8 cellular contexts compared by ENCODE assay signal in the genomic region with DNA sequence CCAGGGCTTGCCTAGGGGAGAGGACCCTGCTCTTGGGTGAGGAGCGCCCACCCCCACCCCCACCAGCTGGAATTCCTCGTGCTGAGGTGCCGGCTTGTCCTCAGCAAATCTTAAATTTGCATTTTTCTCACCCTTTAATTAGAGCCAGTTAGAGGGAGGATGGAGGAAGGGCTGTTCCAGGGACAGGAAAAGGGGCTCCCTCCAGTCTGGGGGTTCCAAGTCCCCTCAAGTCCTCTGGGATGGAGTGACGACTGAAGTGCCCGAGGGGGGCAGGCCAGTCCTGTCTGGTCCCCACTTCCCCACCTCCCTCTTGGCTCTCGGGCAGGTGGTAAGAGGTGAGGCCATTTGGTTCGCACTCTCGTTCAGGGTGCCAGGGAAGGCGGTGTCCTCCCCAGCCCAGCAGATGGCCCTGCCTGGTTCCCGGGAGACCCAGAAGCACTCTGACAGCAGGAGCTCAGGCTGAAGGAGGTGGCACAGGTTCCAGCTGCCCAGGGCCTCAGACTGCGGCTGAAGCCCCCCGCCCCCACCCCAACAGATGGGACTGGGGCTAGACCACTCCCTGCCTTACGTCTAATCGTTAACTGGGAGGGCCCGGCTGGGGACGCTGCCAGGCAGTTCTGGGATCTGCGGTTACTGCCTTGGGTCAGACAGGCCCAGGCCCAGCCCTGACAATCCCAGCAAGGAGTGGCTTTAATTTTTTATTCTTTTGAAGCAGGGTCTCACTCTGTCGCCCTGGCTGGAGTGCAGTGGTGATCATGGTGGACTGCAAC. TPM values are rescaled to one million over a fixed set of nuclear protein-coding genes. Genes with fewer than 3 reads are reported as not detected.
DNase-seq lines count a peak whose midpoint lies in the region; ATAC-seq, FAIRE-seq and TF ChIP-seq lines count a peak whose summit lies in the region.

No MANE protein-coding gene starts in this region.

- FAIRE-seq in GM12878 (lab: Jason Lieb, UNC), result no peak

- H3K27me3 ChIP-seq in GM12878 (replicated peaks in 1 of 2; ENCODE audit: control insufficient read depth in 2 of 2, insufficient read depth in 2 of 2, low read length in 1 of 2) (no peaks in the 10 kb centered on the region), ovary (no peaks in the 10 kb centered on the region)

- TF ChIP-seq EP300 in GM12878 (IDR thresholded peaks at IDR 0.05; ENCODE audit: borderline replicate concordance in 1 of 2, control insufficient read depth in 1 of 2, low read depth in 2 of 2, low read length in 2 of 2), result no peak
- TF ChIP-seq EP300 in ovary (IDR thresholded peaks at IDR 0.05), result no peak

- H3K4me2 ChIP-seq in GM12878 (ENCODE audit: control insufficient read depth, insufficient read depth), result peak overlapping the region; percentile 75; the same call in 1 of the 2 replicates

- 8% methylated on average over 18 of the region's 18 CpGs for WGBS in GM12878 (ENCODE audit: insufficient coverage, insufficient replicate concordance, low lambda C conversion rate, missing lambda C conversion rate)
- 39 to 50% (median 42%) methylated on average over 14 to 18 of the region's 18 CpGs for WGBS in ovary, 3 donors

- TF ChIP-seq POLR2A in GM12878 (IDR thresholded peaks at IDR 0.05; ENCODE audit: low read depth, low read length), result 0 out of 2 replicates have a peak, but pooled peaks have one; percentile 29
- no peak for TF ChIP-seq POLR2A in ovary (IDR thresholded peaks at IDR 0.05)

- in situ Hi-C loops in GM12878 (cut with MboI), result no loop called here

- H3K79me2 ChIP-seq in GM12878 (ENCODE audit: control insufficient read depth, insufficient read depth, low read length), result peaks cover 30% of the 10 kb centered on the region

- H3K36me3 ChIP-seq in GM12878 (ENCODE audit: control insufficient read depth in 2 of 2, insufficient read depth in 2 of 2, low read length in 1 of 2), result peaks cover 0 to 20% of the 10 kb centered on the region in 2 experiments; a peak in 2 of 4 replicates
- H3K36me3 ChIP-seq in ovary, result no peaks in the 10 kb centered on the region

- no TSS peak for BruUV-seq in GM12878 (replicated peaks; lab: Mats Ljungman, UMichigan)

- POLR2A ChIA-PET in GM12878 (lab: Charles Lee), result no interaction called here

- intact Hi-C loops in GM12878 (cut with micrococcal nuclease; ENCODE audit: unreplicated experiment), result loop anchor here (5.0 kb wide), 1 partner anchor 143 kb away; the partner anchor contains the start of gene ZNF598
- intact Hi-C loops in ovary (cut with DNase I), result loop anchor here in 2 of 4 donors (5.0 to 10.0 kb wide), 2 partner anchors 104 to 123 kb away; partner anchors contain the start of genes ECI1 (in 1 of the 2) and NHERF2 (in 1 of the 2)

- SMC1A ChIA-PET in GM12878 (lab: Charles Lee; ENCODE audit: uncharacterized antibody, unreplicated experiment), result interaction anchor here (1.0 to 1.4 kb wide), 2 partner anchors 10 to 134 kb away, joined by 3 to 5 read pairs; no protein-coding TSS in a partner anchor

- TF ChIP-seq RAD21 in GM12878 (IDR thresholded peaks at IDR 0.05; ENCODE audit: insufficient read depth, low read depth, low read length), result no peak

- H2AFZ ChIP-seq in GM12878 (ENCODE audit: control insufficient read depth, low read depth, low read length), result no peak overlapping the region

- H3K4me1 ChIP-seq in GM12878 (ENCODE audit: control insufficient read depth, insufficient read depth, low read length), result peaks cover 37% of the 10 kb centered on the region
- H3K4me1 ChIP-seq in ovary (ENCODE audit: insufficient read depth), result peaks cover 23% of the 10 kb centered on the region

- peak overlapping the region; percentile 98; the same call in 1 of the 2 replicates for H3K4me3 ChIP-seq in GM12878
- H3K4me3 ChIP-seq in ovary, result no peak overlapping the region

- CTCF ChIA-PET in GM12878 (lab: Yijun Ruan, JAX), result interaction anchor here (0.6 to 2.0 kb wide), 9 partner anchors 10 to 270 kb away, joined by 3 to 18 read pairs (median 3); partner anchors contain the start of gene PKD1

- TF ChIP-seq CTCF in GM12878 (IDR thresholded peaks at IDR 0.05 in 2 of 3, conservative IDR thresholded peaks at IDR 0.05 in 1 of 3; ENCODE audit: control insufficient read depth in 2 of 3, extremely low read depth in 1 of 3, insufficient read depth in 1 of 3, low read depth in 3 of 3, low read length in 3 of 3), result no peak
- no peak for TF ChIP-seq CTCF in ovary (IDR thresholded peaks at IDR 0.05)

- no peak overlapping the region for H3K27ac ChIP-seq in GM12878 (ENCODE audit: control insufficient read depth, insufficient read depth)
- no peak overlapping the region for H3K27ac ChIP-seq in ovary

- H3K9ac ChIP-seq in GM12878 (ENCODE audit: control insufficient read depth, insufficient read depth, low read length), result no peak overlapping the region; the same call in 1 of the 2 replicates

- RAD21 ChIA-PET in GM12878 (lab: Charles Lee; ENCODE audit: unreplicated experiment), result interaction anchor here (1.2 to 1.9 kb wide), 2 partner anchors 10 to 29 kb away, joined by 3 to 10 read pairs; no protein-coding TSS in a partner anchor

- peaks cover 9% of the 10 kb centered on the region; the same call in 1 of the 2 replicates for H4K20me1 ChIP-seq in GM12878 (ENCODE audit: control insufficient read depth, insufficient read depth)

- H3K9me3 ChIP-seq in GM12878 (replicated peaks; ENCODE audit: control insufficient read depth, insufficient read depth, low read length) (no peaks in the 10 kb centered on the region), ovary (no peaks in the 10 kb centered on the region)

- DNase-seq in NCI-H2107 treated with DMSO at 0.1 percent for 48 hours (lab: John Stamatoyannopoulos, UW; ENCODE audit: unreplicated experiment), result peak; percentile 59
- no peak for DNase-seq in NCI-H2107 (lab: John Stamatoyannopoulos, UW)
- peak; percentile 43 for DNase-seq in NCI-H146 treated with DMSO at 0.1 percent for 48 hours (lab: John Stamatoyannopoulos, UW; ENCODE audit: unreplicated experiment)
- DNase-seq in GM12878 (ENCODE audit: low read depth, low spot score), result no peak
- peak; percentile 61 for DNase-seq in retina
- DNase-seq in GDM1 (lab: John Stamatoyannopoulos, UW), result no peak
- DNase-seq in NCI-H187 treated with DMSO at 0.1 percent for 48 hours (lab: John Stamatoyannopoulos, UW), result no peak
- DNase-seq in ovary, result no peak

- no peak for ATAC-seq in GM12878

RNA-seq across cellular contexts. Expression of gene RAB26, which starts 2.2 kb away (rescaled TPM):
- total RNA-seq in GM12878 (2013; cell fraction: nucleolus; rRNA removed), result not detected in 2 replicates
- total RNA-seq in GM12878 (2014; rRNA removed) (0.11 and 0.51 TPM in 2 replicates), GM12878 (2014; rRNA removed; fragmentation: Illumina TruSeq; extraction: Trizol) (not detected in 2 replicates), GM12878 (2021) (0.33 and 0.53 TPM in 2 replicates), ovary (under 1 TPM in 2 of 7 donors, not detected in 5; 0.12 to 0.80 TPM)
- 1.4 TPM for polyA plus RNA-seq in GM12878 (2011; ENCODE audit: low read depth)
- polyA plus RNA-seq in GM12878 (2011; rRNA removed) (0.89 and 1.9 TPM in 2 replicates), GM12878 (2014; fragmentation: Illumina TruSeq; extraction: Trizol) (0.21 TPM in 1 of 2 replicates, not detected in the other), GM12878 (2014; fragmentation: Nextera tagmentation; extraction: Ambion mirVana) (under 1 TPM; 0.13 to 0.27 TPM), GM12878 (2014; rRNA removed) (0.13 and 0.43 TPM in 2 replicates), GM12878 (2016; fragmentation: Nextera tagmentation; extraction: Ambion mirVana) (1 to 10 TPM; 3.7 to 4.5 TPM), ovary (under 1 TPM; 0.19 to 0.50 TPM)
- 1.6 and 2.5 TPM in 2 replicates for polyA plus RNA-seq in GM12878 (2011; cell fraction: cytosol; rRNA removed)
- polyA plus RNA-seq in GM12878 (2011; cell fraction: nucleus; rRNA removed), result 8.3 and 9.1 TPM in 2 replicates
- polyA plus RNA-seq in GM12878 (2012), result 2.8 and 2.9 TPM in 2 replicates
- polyA minus RNA-seq in GM12878 (2011; rRNA and poly(A)+ RNA removed), result 2.3 and 3.5 TPM in 2 replicates
- not detected in 2 replicates for polyA minus RNA-seq in GM12878 (2011; cell fraction: cytosol; rRNA and poly(A)+ RNA removed)
- polyA minus RNA-seq in GM12878 (2011; cell fraction: nucleus; rRNA and poly(A)+ RNA removed), result 0.57 and 1.1 TPM in 2 replicates

RNA-seq across cellular contexts. Expression of gene TRAF7, which starts 5.0 kb away (rescaled TPM):
- 33.4 and 41.2 TPM in 2 replicates for total RNA-seq in GM12878 (2013; cell fraction: nucleolus; rRNA removed)
- 36.9 and 44.6 TPM in 2 replicates for total RNA-seq in GM12878 (2014; rRNA removed)
- 23.2 and 26.3 TPM in 2 replicates for total RNA-seq in GM12878 (2014; rRNA removed; fragmentation: Illumina TruSeq; extraction: Trizol)
- 82.6 and 87.0 TPM in 2 replicates for total RNA-seq in GM12878 (2021)
- polyA plus RNA-seq in GM12878 (2011; ENCODE audit: low read depth), result 11.8 TPM
- polyA plus RNA-seq in GM12878 (2011; rRNA removed), result 23.5 and 46.7 TPM in 2 replicates
- 48.3 and 60.3 TPM in 2 replicates for polyA plus RNA-seq in GM12878 (2011; cell fraction: cytosol; rRNA removed)
- polyA plus RNA-seq in GM12878 (2011; cell fraction: nucleus; rRNA removed), result 88.1 and 100 TPM in 2 replicates
- 45.3 and 53.5 TPM in 2 replicates for polyA plus RNA-seq in GM12878 (2012)
- 16.8 and 19.4 TPM in 2 replicates for polyA plus RNA-seq in GM12878 (2014; fragmentation: Illumina TruSeq; extraction: Trizol)
- 1 to 10 TPM in 1 of 2 experiments, under 1 TPM in 1; 0.61 to 2.1 TPM for polyA plus RNA-seq in GM12878 (2014; fragmentation: Nextera tagmentation; extraction: Ambion mirVana)
- polyA plus RNA-seq in GM12878 (2014; rRNA removed), result 44.4 and 50.3 TPM in 2 replicates
- 10 to 100 TPM; 29.8 to 30.2 TPM for polyA plus RNA-seq in GM12878 (2016; fragmentation: Nextera tagmentation; extraction: Ambion mirVana)
- 41.1 and 76.7 TPM in 2 replicates for polyA minus RNA-seq in GM12878 (2011; rRNA and poly(A)+ RNA removed)
- 32.6 and 44.1 TPM in 2 replicates for polyA minus RNA-seq in GM12878 (2011; cell fraction: cytosol; rRNA and poly(A)+ RNA removed)
- polyA minus RNA-seq in GM12878 (2011; cell fraction: nucleus; rRNA and poly(A)+ RNA removed), result 15.0 and 24.1 TPM in 2 replicates
- total RNA-seq in ovary, result 10 to 100 TPM; 20.5 to 68.0 (median 48.0) TPM
- polyA plus RNA-seq in ovary, result 10 to 100 TPM; 13.3 to 26.3 TPM

RNA-seq across cellular contexts. Expression of gene PKD1, which starts 14.9 kb away (rescaled TPM):
- 160 and 186 TPM in 2 replicates for total RNA-seq in GM12878 (2013; cell fraction: nucleolus; rRNA removed)
- total RNA-seq in GM12878 (2014; rRNA removed), result 19.6 and 22.9 TPM in 2 replicates
- total RNA-seq in GM12878 (2014; rRNA removed; fragmentation: Illumina TruSeq; extraction: Trizol), result 6.9 and 7.5 TPM in 2 replicates
- total RNA-seq in GM12878 (2021), result 44.9 and 62.0 TPM in 2 replicates
- polyA plus RNA-seq in GM12878 (2011; ENCODE audit: low read depth), result 13.4 TPM
- polyA plus RNA-seq in GM12878 (2011; rRNA removed), result 3.7 and 9.0 TPM in 2 replicates
- 16.3 and 29.0 TPM in 2 replicates for polyA plus RNA-seq in GM12878 (2011; cell fraction: cytosol; rRNA removed)
- 295 and 314 TPM in 2 replicates for polyA plus RNA-seq in GM12878 (2011; cell fraction: nucleus; rRNA removed)
- polyA plus RNA-seq in GM12878 (2012), result 34.8 and 47.6 TPM in 2 replicates
- polyA plus RNA-seq in GM12878 (2014; fragmentation: Illumina TruSeq; extraction: Trizol), result 0.36 and 3.9 TPM in 2 replicates
- under 1 TPM; 0.11 to 0.35 TPM for polyA plus RNA-seq in GM12878 (2014; fragmentation: Nextera tagmentation; extraction: Ambion mirVana)
- polyA plus RNA-seq in GM12878 (2014; rRNA removed), result 48.2 and 49.7 TPM in 2 replicates
- polyA plus RNA-seq in GM12878 (2016; fragmentation: Nextera tagmentation; extraction: Ambion mirVana), result 1 to 10 TPM; 2.9 to 5.2 TPM
- 11.8 and 40.3 TPM in 2 replicates for polyA minus RNA-seq in GM12878 (2011; rRNA and poly(A)+ RNA removed)
- polyA minus RNA-seq in GM12878 (2011; cell fraction: cytosol; rRNA and poly(A)+ RNA removed), result 17.5 and 22.7 TPM in 2 replicates
- 50.4 and 84.4 TPM in 2 replicates for polyA minus RNA-seq in GM12878 (2011; cell fraction: nucleus; rRNA and poly(A)+ RNA removed)
- 100 to 1,000 TPM in 6 of 7 donors, 10 to 100 TPM in 1; 78.8 to 203 (median 145) TPM for total RNA-seq in ovary
- 100 to 1,000 TPM in 1 of 2 donors, 1 to 10 TPM in 1; 8.7 to 113 TPM for polyA plus RNA-seq in ovary

RNA-seq across cellular contexts. Expression of gene CASKIN1, which starts 45.8 kb away (rescaled TPM):
- total RNA-seq in GM12878 (2013; cell fraction: nucleolus; rRNA removed), result 1.4 and 1.8 TPM in 2 replicates
- total RNA-seq in GM12878 (2014; rRNA removed) (0.05 and 0.11 TPM in 2 replicates), GM12878 (2014; rRNA removed; fragmentation: Illumina TruSeq; extraction: Trizol) (not detected in 2 replicates), GM12878 (2021) (0.33 and 0.53 TPM in 2 replicates), ovary (1 to 10 TPM in 1 of 7 donors, under 1 TPM in 6; 0.10 to 2.4 (median 0.60) TPM)
- polyA plus RNA-seq in GM12878 (2011; ENCODE audit: low read depth), result 0.09 TPM
- polyA plus RNA-seq in GM12878 (2011; rRNA removed) (0.03 TPM in 2 replicates), GM12878 (2014; fragmentation: Illumina TruSeq; extraction: Trizol) (not detected in 2 replicates), GM12878 (2014; fragmentation: Nextera tagmentation; extraction: Ambion mirVana) (under 1 TPM in 1 of 2 experiments, not detected in 1; 0.08 TPM), GM12878 (2014; rRNA removed) (0.15 and 0.32 TPM in 2 replicates), GM12878 (2016; fragmentation: Nextera tagmentation; extraction: Ambion mirVana) (not detected), ovary (under 1 TPM in 1 of 2 donors, not detected in 1; 0.52 TPM)
- 0.04 and 0.05 TPM in 2 replicates for polyA plus RNA-seq in GM12878 (2011; cell fraction: cytosol; rRNA removed)
- polyA plus RNA-seq in GM12878 (2011; cell fraction: nucleus; rRNA removed), result 0.91 and 1.1 TPM in 2 replicates
- 0.37 and 0.49 TPM in 2 replicates for polyA plus RNA-seq in GM12878 (2012)
- polyA minus RNA-seq in GM12878 (2011; rRNA and poly(A)+ RNA removed), result not detected in 2 replicates
- not detected in 2 replicates for polyA minus RNA-seq in GM12878 (2011; cell fraction: cytosol; rRNA and poly(A)+ RNA removed)
- polyA minus RNA-seq in GM12878 (2011; cell fraction: nucleus; rRNA and poly(A)+ RNA removed), result not detected in 2 replicates

RNA-seq across cellular contexts. Expression of gene MLST8, which starts 54.7 kb away (rescaled TPM):
- 15.8 and 21.1 TPM in 2 replicates for total RNA-seq in GM12878 (2013; cell fraction: nucleolus; rRNA removed)
- total RNA-seq in GM12878 (2014; rRNA removed) (72.0 and 80.9 TPM in 2 replicates), GM12878 (2014; rRNA removed; fragmentation: Illumina TruSeq; extraction: Trizol) (9.8 and 11.0 TPM in 2 replicates), GM12878 (2021) (73.7 and 75.4 TPM in 2 replicates), ovary (10 to 100 TPM; 24.5 to 56.2 (median 28.4) TPM)
- polyA plus RNA-seq in GM12878 (2011; ENCODE audit: low read depth), result 18.7 TPM
- polyA plus RNA-seq in GM12878 (2011; rRNA removed) (22.4 and 53.0 TPM in 2 replicates), GM12878 (2014; fragmentation: Illumina TruSeq; extraction: Trizol) (5.7 and 29.1 TPM in 2 replicates), GM12878 (2014; fragmentation: Nextera tagmentation; extraction: Ambion mirVana) (1 to 10 TPM; 1.0 to 6.3 TPM), GM12878 (2014; rRNA removed) (114 and 124 TPM in 2 replicates), GM12878 (2016; fragmentation: Nextera tagmentation; extraction: Ambion mirVana) (100 to 1,000 TPM; 111 to 114 TPM), ovary (10 to 100 TPM in 1 of 2 donors, 1 to 10 TPM in 1; 7.4 to 42.9 TPM)
- polyA plus RNA-seq in GM12878 (2011; cell fraction: cytosol; rRNA removed), result 86.9 and 147 TPM in 2 replicates
- 223 and 241 TPM in 2 replicates for polyA plus RNA-seq in GM12878 (2011; cell fraction: nucleus; rRNA removed)
- 50.5 and 56.3 TPM in 2 replicates for polyA plus RNA-seq in GM12878 (2012)
- polyA minus RNA-seq in GM12878 (2011; rRNA and poly(A)+ RNA removed), result 38.3 and 68.1 TPM in 2 replicates
- 23.7 and 33.5 TPM in 2 replicates for polyA minus RNA-seq in GM12878 (2011; cell fraction: cytosol; rRNA and poly(A)+ RNA removed)
- 71.9 and 106 TPM in 2 replicates for polyA minus RNA-seq in GM12878 (2011; cell fraction: nucleus; rRNA and poly(A)+ RNA removed)

Comparison
In these comparisons a context has a peak if more than half of its experiments do, and no peak if none do; other contexts are left out.
1. DNase-seq: peak in NCI-H2107 treated with DMSO at 0.1 percent for 48 hours (single experiment), NCI-H146 treated with DMSO at 0.1 percent for 48 hours (single experiment) and retina (single experiment); none in NCI-H2107 (single experiment), GM12878 (single experiment), GDM1 (single experiment), NCI-H187 treated with DMSO at 0.1 percent for 48 hours (single experiment) and ovary (0 of 5).